Comparison of ENCODE assay signal across 13 cellular contexts in genomic region chr6:159279790-159280277, GRCh38.
A peak's percentile ranks its signal among the peaks of the same experiment; 100 is the strongest.
DNase-seq lines count a peak whose midpoint lies in the region; ATAC-seq, FAIRE-seq and TF ChIP-seq lines count a peak whose summit lies in the region.
"Had no signal": no experiment of that assay in that cellular context is flagged by ENCODE, and none has a peak within 500 bp of the region (broad histone marks: within the 10 kb centered on the region; RNA-seq: fewer than 3 reads in every experiment).

No MANE protein-coding gene starts in this region.

- no peaks in the 10 kb centered on the region for H3K4me1 ChIP-seq in right lobe of liver
- no peaks in the 10 kb centered on the region for H3K4me1 ChIP-seq in HepG2 (ENCODE audit: insufficient read depth, low read length)

- no peak overlapping the region for H3K27ac ChIP-seq in right lobe of liver
- no peak overlapping the region for H3K27ac ChIP-seq in HepG2 (ENCODE audit: extremely low read length, insufficient read depth, low read length)
- H3K27ac ChIP-seq: cardiac muscle cell, ovary had no signal

- H3K36me3 ChIP-seq in right lobe of liver (no peaks in the 10 kb centered on the region), HepG2 (replicated peaks in 1 of 2; ENCODE audit: control insufficient read depth in 1 of 2, insufficient read depth in 2 of 2, low read length in 2 of 2) (no peaks in the 10 kb centered on the region)
- H3K36me3 ChIP-seq: cardiac muscle cell, ovary had no signal

- in situ Hi-C loops in HepG2 (cut with HindIII; ENCODE audit: extremely low pct_ligation_motif_present, low pct_unique_long_range_greater_than_20kb): no loop called here

- BruUV-seq in HepG2 (replicated peaks; lab: Mats Ljungman, UMichigan): no TSS peak

- TF ChIP-seq POLR2A in right lobe of liver (IDR thresholded peaks at IDR 0.05) (no peak), HepG2 (IDR thresholded peaks at IDR 0.05; ENCODE audit: insufficient read depth in 1 of 2, low read depth in 2 of 2, low read length in 2 of 2) (no peak)

- FAIRE-seq in HepG2 (lab: Jason Lieb, UNC) (no peak), urothelium cell line (lab: Jason Lieb, UNC) (no peak)

- H3K36me3 Mint-ChIP-seq in endothelial cell (ENCODE audit: low read depth, unreplicated experiment): no peaks in the 10 kb centered on the region
- H3K36me3 Mint-ChIP-seq in activated CD8-positive, alpha-beta T cell treated with anti-CD3 and anti-CD28 coated beads for 36 hours (ENCODE audit: low read depth): no peaks in the 10 kb centered on the region
- H3K36me3 Mint-ChIP-seq: activated naive CD4-positive, alpha-beta T cell treated with anti-CD3 and anti-CD28 coated beads, Interleukin-2, amount 10 ng/mL, durations not matched to agents 7 days and 5 days had no signal

- peak in 1 of 3 donors; percentile 33 for DNase-seq in right lobe of liver
- no peak for DNase-seq in HepG2 (ENCODE audit: low spot score)
- DNase-seq in RPMI8226: peak; percentile 12
- DNase-seq in endothelial cell (ENCODE audit: low spot score): peak; percentile 15
- peak; percentile 21 for DNase-seq in urothelium cell line (ENCODE audit: low spot score)
- no peak for DNase-seq in effector CD8-positive, alpha-beta T cell (lab: John Stamatoyannopoulos, UW)
- DNase-seq in activated CD8-positive, alpha-beta T cell treated with anti-CD3 and anti-CD28 coated beads for 36 hours: no peak
- DNase-seq: activated naive CD4-positive, alpha-beta T cell treated with anti-CD3 and anti-CD28 coated beads, Interleukin-2, amount 10 ng/mL, durations not matched to agents 7 days and 5 days; ovary; stimulated activated naive CD4-positive, alpha-beta T cell treated with Interleukin-2 at 50 U/mL for 16 hours had no signal

- no peaks in the 10 kb centered on the region for H3K9me3 Mint-ChIP-seq in endothelial cell (ENCODE audit: unreplicated experiment)
- no peaks in the 10 kb centered on the region for H3K9me3 Mint-ChIP-seq in activated CD8-positive, alpha-beta T cell treated with anti-CD3 and anti-CD28 coated beads for 36 hours
- H3K9me3 Mint-ChIP-seq: activated naive CD4-positive, alpha-beta T cell treated with anti-CD3 and anti-CD28 coated beads, Interleukin-2, amount 10 ng/mL, durations not matched to agents 7 days and 5 days; T-helper 1 cell treated with Interleukin-12 subunit alpha and Interleukin-12 subunit beta and Interleukin-4 antibody, amounts not matched to agents 30 μg/mL and 1 μg/mL, for 36 hours had no signal

- no peaks in the 10 kb centered on the region for H4K20me1 ChIP-seq in HepG2 (ENCODE audit: insufficient read depth, low read length)

- no peak overlapping the region for H3K27ac Mint-ChIP-seq in endothelial cell (ENCODE audit: unreplicated experiment)
- no peak overlapping the region for H3K27ac Mint-ChIP-seq in activated CD8-positive, alpha-beta T cell treated with anti-CD3 and anti-CD28 coated beads for 36 hours
- H3K27ac Mint-ChIP-seq: activated naive CD4-positive, alpha-beta T cell treated with anti-CD3 and anti-CD28 coated beads, Interleukin-2, amount 10 ng/mL, durations not matched to agents 7 days and 5 days; T-helper 1 cell treated with Interleukin-12 subunit alpha and Interleukin-12 subunit beta and Interleukin-4 antibody, amounts not matched to agents 30 μg/mL and 1 μg/mL, for 36 hours had no signal

- ATAC-seq in right lobe of liver (peak in 3 of 4 donors; percentile 47 to 75 (median 66)), HepG2 (no peak), HG02642 (IDR thresholded peaks at IDR 0.05; ENCODE audit: poor library complexity, unreplicated experiment) (no peak)
- no peak for ATAC-seq in activated CD8-positive, alpha-beta T cell treated with anti-CD3 and anti-CD28 coated beads for 36 hours

- no peak overlapping the region for H3K9ac ChIP-seq in HepG2 (ENCODE audit: insufficient read depth, low read depth, low read length)

- no peak overlapping the region for H3K4me3 Mint-ChIP-seq in endothelial cell (ENCODE audit: unreplicated experiment)
- no peak overlapping the region for H3K4me3 Mint-ChIP-seq in activated CD8-positive, alpha-beta T cell treated with anti-CD3 and anti-CD28 coated beads for 36 hours
- H3K4me3 Mint-ChIP-seq: activated naive CD4-positive, alpha-beta T cell treated with anti-CD3 and anti-CD28 coated beads, Interleukin-2, amount 10 ng/mL, durations not matched to agents 7 days and 5 days; T-helper 1 cell treated with Interleukin-12 subunit alpha and Interleukin-12 subunit beta and Interleukin-4 antibody, amounts not matched to agents 30 μg/mL and 1 μg/mL, for 36 hours had no signal

- H3K4me1 Mint-ChIP-seq in endothelial cell (ENCODE audit: unreplicated experiment): peaks cover 24% of the 10 kb centered on the region
- H3K4me1 Mint-ChIP-seq in activated CD8-positive, alpha-beta T cell treated with anti-CD3 and anti-CD28 coated beads for 36 hours (ENCODE audit: low read depth): no peaks in the 10 kb centered on the region
- H3K4me1 Mint-ChIP-seq: activated naive CD4-positive, alpha-beta T cell treated with anti-CD3 and anti-CD28 coated beads, Interleukin-2, amount 10 ng/mL, durations not matched to agents 7 days and 5 days had no signal

- intact Hi-C loops in right lobe of liver (cut with DNase I): no loop called here
- intact Hi-C loops in HepG2 (cut with micrococcal nuclease; ENCODE audit: unreplicated experiment): no loop called here
- intact Hi-C loops in activated CD8-positive, alpha-beta T cell treated with anti-CD3 and anti-CD28 coated beads for 36 hours (cut with micrococcal nuclease): no loop called here

- TF ChIP-seq RAD21 in HepG2 (CRISPR knock-in tag; IDR thresholded peaks at IDR 0.05): no peak

- H3K27me3 ChIP-seq in right lobe of liver (no peaks in the 10 kb centered on the region), HepG2 (ENCODE audit: control insufficient read depth in 1 of 2, insufficient read depth in 2 of 2, low read length in 2 of 2) (peaks cover 0 to 24% of the 10 kb centered on the region in 2 experiments; a peak in 2 of 5 replicates)
- H3K27me3 ChIP-seq: cardiac muscle cell, ovary had no signal

- TF ChIP-seq EP300 in HepG2 (IDR thresholded peaks at IDR 0.05; ENCODE audit: low read depth in 2 of 2, low read length in 2 of 2): no peak
- TF ChIP-seq EP300 in HepG2 (CRISPR knock-in tag; IDR thresholded peaks at IDR 0.05; ENCODE audit: borderline replicate concordance): no peak

- H2AFZ ChIP-seq in HepG2 (ENCODE audit: low read length): no peak overlapping the region

- no peak for TF ChIP-seq CTCF in right lobe of liver (IDR thresholded peaks at IDR 0.05)
- TF ChIP-seq CTCF in HepG2 (CRISPR knock-in tag; IDR thresholded peaks at IDR 0.05): no peak
- no peak for TF ChIP-seq CTCF in endothelial cell (IDR thresholded peaks at IDR 0.05; ENCODE audit: unreplicated experiment)
- TF ChIP-seq CTCF in activated CD8-positive, alpha-beta T cell treated with anti-CD3 and anti-CD28 coated beads for 36 hours (IDR thresholded peaks at IDR 0.05): no peak

- H3K79me2 ChIP-seq in HepG2 (ENCODE audit: insufficient read depth, low read length): no peaks in the 10 kb centered on the region

- peaks cover 3% of the 10 kb centered on the region for H3K27me3 Mint-ChIP-seq in endothelial cell (ENCODE audit: unreplicated experiment)
- peaks cover 8% of the 10 kb centered on the region for H3K27me3 Mint-ChIP-seq in activated CD8-positive, alpha-beta T cell treated with anti-CD3 and anti-CD28 coated beads for 36 hours

- CTCF ChIA-PET in HepG2 (lab: Yijun Ruan, JAX; ENCODE audit: low intra/inter-chr PET ratio, low total read pairs): no interaction called here
- CTCF ChIA-PET in activated CD8-positive, alpha-beta T cell treated with anti-CD3 and anti-CD28 coated beads for 36 hours (lab: Charles Lee): interaction anchor here (0.8 kb wide), 1 partner anchor 977 kb away, joined by 3 read pairs; no protein-coding TSS in a partner anchor

- POLR2A ChIA-PET in HepG2 (lab: Yijun Ruan, JAX): no interaction called here
- POLR2A ChIA-PET in activated CD8-positive, alpha-beta T cell treated with anti-CD3 and anti-CD28 coated beads for 36 hours (lab: Charles Lee): no interaction called here

- no peaks in the 10 kb centered on the region for H3K9me3 ChIP-seq in right lobe of liver
- H3K9me3 ChIP-seq in HepG2 (ENCODE audit: low read length): no peaks in the 10 kb centered on the region
- H3K9me3 ChIP-seq: ovary had no signal

- H3K4me3 ChIP-seq in right lobe of liver: no peak overlapping the region
- no peak overlapping the region for H3K4me3 ChIP-seq in HepG2 (replicated peaks in 1 of 3; ENCODE audit: insufficient read depth in 1 of 3, low read depth in 2 of 3, low read length in 3 of 3)
- H3K4me3 ChIP-seq: cardiac muscle cell, ovary had no signal

- no peak overlapping the region for H3K4me2 ChIP-seq in HepG2 (ENCODE audit: low read depth, low read length)

- 73% methylated on average over 10 of the region's 10 CpGs for WGBS in right lobe of liver (ENCODE audit: insufficient coverage, low coverage, low lambda C conversion rate, missing lambda C conversion rate)
- 44% methylated on average over 10 of the region's 10 CpGs for WGBS in HepG2 (ENCODE audit: low lambda C conversion rate)

TF ChIP-seq in HepG2, 621 proteins besides CTCF, POLR2A, EP300 and RAD21:
- no peak for TF ChIP-seq RBM22 (optimal IDR thresholded peaks at IDR 0.05; ENCODE audit: low read length)
- no peak for TF ChIP-seq ZNF552 (CRISPR knock-in tag; IDR thresholded peaks at IDR 0.05; ENCODE audit: borderline replicate concordance)
- TF ChIP-seq ZNF792 (CRISPR knock-in tag; IDR thresholded peaks at IDR 0.05): no peak
- TF ChIP-seq SETDB1 (CRISPR knock-in tag; IDR thresholded peaks at IDR 0.05; ENCODE audit: borderline replicate concordance): no peak
- no peak for TF ChIP-seq NCOR1 (IDR thresholded peaks at IDR 0.05; ENCODE audit: borderline replicate concordance, low read length)
- TF ChIP-seq, protein P1, sequence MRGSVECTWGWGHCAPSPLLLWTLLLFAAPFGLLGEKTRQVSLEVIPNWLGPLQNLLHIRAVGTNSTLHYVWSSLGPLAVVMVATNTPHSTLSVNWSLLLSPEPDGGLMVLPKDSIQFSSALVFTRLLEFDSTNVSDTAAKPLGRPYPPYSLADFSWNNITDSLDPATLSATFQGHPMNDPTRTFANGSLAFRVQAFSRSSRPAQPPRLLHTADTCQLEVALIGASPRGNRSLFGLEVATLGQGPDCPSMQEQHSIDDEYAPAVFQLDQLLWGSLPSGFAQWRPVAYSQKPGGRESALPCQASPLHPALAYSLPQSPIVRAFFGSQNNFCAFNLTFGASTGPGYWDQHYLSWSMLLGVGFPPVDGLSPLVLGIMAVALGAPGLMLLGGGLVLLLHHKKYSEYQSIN (CRISPR knock-in tag; IDR thresholded peaks at IDR 0.05; ENCODE audit: borderline replicate concordance): no peak
- no peak for TF ChIP-seq SP5 (CRISPR knock-in tag; IDR thresholded peaks at IDR 0.05; ENCODE audit: borderline replicate concordance, low read depth)
- TF ChIP-seq ISX (CRISPR knock-in tag; conservative IDR thresholded peaks at IDR 0.05): no peak
- no peak for TF ChIP-seq HOXD1 (CRISPR knock-in tag; IDR thresholded peaks at IDR 0.05)
- no peak for TF ChIP-seq PLRG1 (conservative IDR thresholded peaks at IDR 0.05)

Comparison
In these comparisons a context has a peak if more than half of its experiments do, and no peak if none do; other contexts are left out.
1. ATAC-seq: peak in right lobe of liver (3 of 4); none in HepG2 (single experiment), HG02642 (single experiment) and activated CD8-positive, alpha-beta T cell treated with anti-CD3 and anti-CD28 coated beads for 36 hours (single experiment).
2. DNase-seq: peak in RPMI8226 (single experiment), endothelial cell (single experiment) and urothelium cell line (single experiment); none in HepG2 (single experiment), effector CD8-positive, alpha-beta T cell (single experiment) and activated CD8-positive, alpha-beta T cell treated with anti-CD3 and anti-CD28 coated beads for 36 hours (single experiment).